In genomic region chr21:26379561-26379960, GRCh38 we compare ENCODE assay signal across 28 cellular contexts.
"Had no signal": no experiment of that assay in that cellular context is flagged by ENCODE, and none has a peak within 500 bp of the region (broad histone marks: within the 10 kb centered on the region; RNA-seq: fewer than 3 reads in every experiment).

No MANE protein-coding gene starts in this region.

- H3K27ac Mint-ChIP-seq: immature natural killer cell; nephron; stimulated activated memory B cell treated with anti-CD40 and anti-IgM and Interleukin-4, amounts not matched to agents 10 μg/mL and 1 μg/mL and 100 μg/mL, for 72 hours had no signal

- H3K4me1 Mint-ChIP-seq: immature natural killer cell; naive thymus-derived CD8-positive, alpha-beta T cell; nephron; stimulated activated memory B cell treated with anti-CD40 and anti-IgM and Interleukin-4, amounts not matched to agents 10 μg/mL and 1 μg/mL and 100 μg/mL, for 72 hours; stimulated activated naive CD8-positive, alpha-beta T cell treated with anti-CD3 and anti-CD28 coated beads, Interleukin-15, amount 100 ng/mL, for 72 hours had no signal

- H3K9me3 ChIP-seq: left lung, lower lobe of right lung, pancreas, prostate gland, spleen, testis, thyroid gland, transverse colon, upper lobe of left lung, vagina had no signal

- H3K36me3 Mint-ChIP-seq: naive thymus-derived CD8-positive, alpha-beta T cell; stimulated activated memory B cell treated with anti-CD40 and anti-IgM and Interleukin-4, amounts not matched to agents 10 μg/mL and 1 μg/mL and 100 μg/mL, for 72 hours had no signal

- H3K36me3 ChIP-seq: left lung, lower lobe of right lung, pancreas, prostate gland, spleen, thyroid gland, transverse colon, upper lobe of left lung, vagina had no signal

- H3K27me3 Mint-ChIP-seq: stimulated activated memory B cell treated with anti-CD40 and anti-IgM and Interleukin-4, amounts not matched to agents 10 μg/mL and 1 μg/mL and 100 μg/mL, for 72 hours; stimulated activated naive CD8-positive, alpha-beta T cell treated with anti-CD3 and anti-CD28 coated beads, Interleukin-15, amount 100 ng/mL, for 72 hours had no signal

- H3K27me3 ChIP-seq: left lung, pancreas, spleen, testis, thyroid gland, transverse colon, upper lobe of left lung, vagina had no signal

- H3K9me3 Mint-ChIP-seq: stimulated activated memory B cell treated with anti-CD40 and anti-IgM and Interleukin-4, amounts not matched to agents 10 μg/mL and 1 μg/mL and 100 μg/mL, for 72 hours; stimulated activated naive CD8-positive, alpha-beta T cell treated with anti-CD3 and anti-CD28 coated beads, Interleukin-15, amount 100 ng/mL, for 72 hours had no signal

- H3K4me1 ChIP-seq: left lung, lower lobe of right lung, pancreas, prostate gland, spleen, testis, thyroid gland, upper lobe of left lung, vagina had no signal

- H3K27ac ChIP-seq: left lung, lower lobe of right lung, pancreas, prostate gland, skin epidermis, spleen, testis, thyroid gland, transverse colon, upper lobe of left lung, vagina had no signal

- H3K4me3 Mint-ChIP-seq: immature natural killer cell; naive thymus-derived CD8-positive, alpha-beta T cell; nephron; neural crest cell; stimulated activated memory B cell treated with anti-CD40 and anti-IgM and Interleukin-4, amounts not matched to agents 10 μg/mL and 1 μg/mL and 100 μg/mL, for 72 hours; stimulated activated naive CD8-positive, alpha-beta T cell treated with anti-CD3 and anti-CD28 coated beads, Interleukin-15, amount 100 ng/mL, for 72 hours had no signal

- ATAC-seq: left colon; left lung; lower lobe of right lung; naive thymus-derived CD8-positive, alpha-beta T cell; pancreas; right cardiac atrium; sciatic nerve; stimulated activated memory B cell treated with anti-CD40 and anti-IgM and Interleukin-4, amounts not matched to agents 10 μg/mL and 1 μg/mL and 100 μg/mL, for 72 hours; stimulated activated naive CD8-positive, alpha-beta T cell treated with anti-CD3 and anti-CD28 coated beads, Interleukin-15, amount 100 ng/mL, for 72 hours had no signal

- H3K4me3 ChIP-seq: left lung, lower lobe of right lung, pancreas, prostate gland, skin epidermis, spleen, testis, thyroid gland, transverse colon, upper lobe of left lung, vagina had no signal

- DNase-seq: hypothalamus; immature natural killer cell; kidney; left colon; left lung; lower lobe of right lung; mesenchymal stem cell; naive thymus-derived CD8-positive, alpha-beta T cell; nucleus accumbens; pancreas; posterior cingulate gyrus; retina; right cardiac atrium; spleen; stimulated activated CD4-positive, alpha-beta T cell treated with anti-CD3 and anti-CD28 coated beads, Interleukin-4, amount 100 ng/mL, for 24 hours; stimulated activated naive CD4-positive, alpha-beta T cell treated with Interleukin-2 at 50 U/mL for 16 hours; stimulated activated naive CD8-positive, alpha-beta T cell treated with anti-CD3 and anti-CD28 coated beads, Interleukin-15, amount 100 ng/mL, for 72 hours; testis; thyroid gland; transverse colon; upper lobe of left lung had no signal
